In genomic region chr3:150995510-150995909, GRCh38 we compare ENCODE assay signal across 43 cellular contexts. TPM values are rescaled to one million over a fixed set of nuclear protein-coding genes. Genes with fewer than 3 reads are reported as not detected.
"Had no signal": no experiment of that assay in that cellular context is flagged by ENCODE, and none has a peak within 500 bp of the region (broad histone marks: within the 10 kb centered on the region; RNA-seq: fewer than 3 reads in every experiment).

No MANE protein-coding gene starts in this region.

- H3K9me3 Mint-ChIP-seq: activated naive CD4-positive, alpha-beta T cell treated with anti-CD3 and anti-CD28 coated beads for 36 hours; activated naive CD4-positive, alpha-beta T cell treated with anti-CD3 and anti-CD28 coated beads, Interleukin-2, amount 10 ng/mL, durations not matched to agents 7 days and 5 days; activated naive CD8-positive, alpha-beta T cell treated with anti-CD3 and anti-CD28 coated beads, Interleukin-2, amount 50 U/mL, for 24 hours; activated T-cell treated with anti-CD3 and anti-CD28 coated beads, Interleukin-2, amount 50 U/mL, for 24 hours; activated T-cell treated with anti-CD3 and anti-CD28 coated beads, Interleukin-2, amount 50 U/mL, for 4 hours; activated T-helper 1 cell treated with anti-CD3 and anti-CD28 coated beads, Interleukin-12 subunit alpha, Interleukin-12 subunit beta, Interleukin-2, Interleukin-4 antibody, amounts not matched to agents 30 ng/mL and 10 ng/mL and 1 ng/mL, durations not matched to agents 14 hours and 24 hours and 36 hours; activated T-helper 2 cell treated with anti-CD3 and anti-CD28 coated beads, Interferon-gamma antibody, Interleukin-2, Interleukin-4, amounts not matched to agents 10 μg/mL and 5 μg/mL and 100 μg/mL, durations not matched to agents 14 hours and 24 hours and 36 hours; central memory CD8-positive, alpha-beta T cell had no signal

- FAIRE-seq: astrocyte, bronchial epithelial cell had no signal

- H3K27me3 ChIP-seq: adrenal gland, ascending aorta, body of pancreas, breast epithelium, cardiac muscle cell had no signal

- H3K4me1 ChIP-seq: adrenal gland, ascending aorta, body of pancreas, breast epithelium had no signal

- H3K9me3 ChIP-seq: adrenal gland, ascending aorta, body of pancreas, breast epithelium had no signal

- ATAC-seq: activated naive CD4-positive, alpha-beta T cell treated with anti-CD3 and anti-CD28 coated beads, Interleukin-2, amount 50 U/mL, for 72 hours; activated naive CD8-positive, alpha-beta T cell treated with anti-CD3 and anti-CD28 coated beads, Interleukin-2, amount 50 U/mL, for 24 hours; activated T-cell treated with anti-CD3 and anti-CD28 coated beads, Interleukin-2, amount 50 U/mL, for 4 hours; activated T-cell treated with anti-CD3 and anti-CD28 coated beads, Interleukin-2, amount 50 U/mL, for 72 hours; activated T-helper 17 cell treated with anti-CD3 and anti-CD28 coated beads, Interleukin-2, amount 50 U/mL, for 72 hours; body of pancreas had no signal

- H3K36me3 Mint-ChIP-seq: activated naive CD4-positive, alpha-beta T cell treated with anti-CD3 and anti-CD28 coated beads, Interleukin-2, amount 10 ng/mL, durations not matched to agents 7 days and 5 days; activated naive CD4-positive, alpha-beta T cell treated with anti-CD3 and anti-CD28 coated beads, Interleukin-2, amount 50 U/mL, for 24 hours; activated naive CD4-positive, alpha-beta T cell treated with anti-CD3 and anti-CD28 coated beads, Interleukin-2, amount 50 U/mL, for 72 hours; activated naive CD8-positive, alpha-beta T cell; activated naive CD8-positive, alpha-beta T cell treated with anti-CD3 and anti-CD28 coated beads for 36 hours; activated naive CD8-positive, alpha-beta T cell treated with anti-CD3 and anti-CD28 coated beads, Interleukin-2, amount 10 ng/mL, durations not matched to agents 7 days and 5 days; brain had no signal

- DNase-seq: activated effector memory CD4-positive, alpha-beta T cell treated with anti-CD3 and anti-CD28 coated beads, Interleukin-2, amount 50 U/mL, for 16 hours; activated effector memory CD4-positive, alpha-beta T cell treated with Interleukin-2 at 50 U/mL for 16 hours; activated gamma-delta T cell; activated gamma-delta T cell treated with Interleukin-2 at 50 U/mL for 16 hours; activated naive CD4-positive, alpha-beta T cell; activated naive CD4-positive, alpha-beta T cell treated with anti-CD3 and anti-CD28 coated beads for 36 hours; activated naive CD4-positive, alpha-beta T cell treated with anti-CD3 and anti-CD28 coated beads, Interleukin-2, amount 10 ng/mL, durations not matched to agents 7 days and 5 days; activated naive CD4-positive, alpha-beta T cell treated with anti-CD3 and anti-CD28 coated beads, Interleukin-2, amount 50 U/mL, for 16 hours; activated naive CD4-positive, alpha-beta T cell treated with Interleukin-2 at 50 U/mL for 16 hours; activated naive CD8-positive, alpha-beta T cell treated with anti-CD3 and anti-CD28 coated beads for 36 hours; activated naive CD8-positive, alpha-beta T cell treated with anti-CD3 and anti-CD28 coated beads, Interleukin-2, amount 10 ng/mL, durations not matched to agents 7 days and 5 days; activated naive CD8-positive, alpha-beta T cell treated with anti-CD3 and anti-CD28 coated beads, Interleukin-2, amount 50 U/mL, for 24 hours; activated T-cell treated with anti-CD3 and anti-CD28 coated beads, Interleukin-2, amount 50 U/mL, for 1 hour; activated T-cell treated with anti-CD3 and anti-CD28 coated beads, Interleukin-2, amount 50 U/mL, for 24 hours; activated T-cell treated with anti-CD3 and anti-CD28 coated beads, Interleukin-2, amount 50 U/mL, for 4 hours; activated T-cell treated with anti-CD3 and anti-CD28 coated beads, Interleukin-2, amount 50 U/mL, for 48 hours; activated T-cell treated with anti-CD3 and anti-CD28 coated beads, Interleukin-2, amount 50 U/mL, for 72 hours; amniotic stem cell; anterior cingulate cortex; aorta; body of pancreas; brain microvascular endothelial cell; caudate nucleus; central memory CD4-positive, alpha-beta T cell; cerebellar nuclear complex had no signal

- H3K36me3 ChIP-seq: adrenal gland, ascending aorta, brain microvascular endothelial cell, breast epithelium, cardiac muscle cell had no signal

- H3K4me3 ChIP-seq: adrenal gland, ascending aorta, body of pancreas, breast epithelium, cardiac muscle cell had no signal

- H3K4me1 Mint-ChIP-seq: activated naive CD4-positive, alpha-beta T cell treated with anti-CD3 and anti-CD28 coated beads, Interleukin-2, amount 50 U/mL, for 24 hours; activated naive CD8-positive, alpha-beta T cell treated with anti-CD3 and anti-CD28 coated beads for 36 hours; activated T-helper 17 cell treated with anti-CD3 and anti-CD28 coated beads, Interleukin-2, amount 50 U/mL, for 72 hours; brain; central memory CD8-positive, alpha-beta T cell had no signal

- H3K4me3 Mint-ChIP-seq: activated naive CD4-positive, alpha-beta T cell treated with anti-CD3 and anti-CD28 coated beads for 36 hours; activated naive CD4-positive, alpha-beta T cell treated with anti-CD3 and anti-CD28 coated beads, Interleukin-2, amount 10 ng/mL, durations not matched to agents 7 days and 5 days; activated naive CD4-positive, alpha-beta T cell treated with anti-CD3 and anti-CD28 coated beads, Interleukin-2, amount 50 U/mL, for 24 hours; activated naive CD8-positive, alpha-beta T cell; activated naive CD8-positive, alpha-beta T cell treated with anti-CD3 and anti-CD28 coated beads for 36 hours; activated naive CD8-positive, alpha-beta T cell treated with anti-CD3 and anti-CD28 coated beads, Interleukin-2, amount 10 ng/mL, durations not matched to agents 7 days and 5 days; activated naive CD8-positive, alpha-beta T cell treated with anti-CD3 and anti-CD28 coated beads, Interleukin-2, amount 50 U/mL, for 24 hours; activated T-cell treated with anti-CD3 and anti-CD28 coated beads, Interleukin-2, amount 50 U/mL, for 24 hours; activated T-cell treated with anti-CD3 and anti-CD28 coated beads, Interleukin-2, amount 50 U/mL, for 4 hours; activated T-cell treated with anti-CD3 and anti-CD28 coated beads, Interleukin-2, amount 50 U/mL, for 72 hours; activated T-helper 1 cell treated with anti-CD3 and anti-CD28 coated beads, Interleukin-12 subunit alpha, Interleukin-12 subunit beta, Interleukin-2, Interleukin-4 antibody, amounts not matched to agents 30 ng/mL and 10 ng/mL and 1 ng/mL, durations not matched to agents 14 hours and 24 hours and 36 hours; activated T-helper 17 cell treated with anti-CD3 and anti-CD28 coated beads, Interleukin-2, amount 50 U/mL, for 72 hours; brain; central memory CD8-positive, alpha-beta T cell had no signal

- H3K27ac Mint-ChIP-seq: activated naive CD4-positive, alpha-beta T cell treated with anti-CD3 and anti-CD28 coated beads for 36 hours; activated naive CD4-positive, alpha-beta T cell treated with anti-CD3 and anti-CD28 coated beads, Interleukin-2, amount 10 ng/mL, durations not matched to agents 7 days and 5 days; activated naive CD4-positive, alpha-beta T cell treated with anti-CD3 and anti-CD28 coated beads, Interleukin-2, amount 50 U/mL, for 24 hours; activated naive CD4-positive, alpha-beta T cell treated with anti-CD3 and anti-CD28 coated beads, Interleukin-2, amount 50 U/mL, for 72 hours; activated naive CD8-positive, alpha-beta T cell; activated naive CD8-positive, alpha-beta T cell treated with anti-CD3 and anti-CD28 coated beads for 36 hours; activated naive CD8-positive, alpha-beta T cell treated with anti-CD3 and anti-CD28 coated beads, Interleukin-2, amount 10 ng/mL, durations not matched to agents 7 days and 5 days; activated naive CD8-positive, alpha-beta T cell treated with anti-CD3 and anti-CD28 coated beads, Interleukin-2, amount 50 U/mL, for 24 hours; activated T-cell treated with anti-CD3 and anti-CD28 coated beads, Interleukin-2, amount 50 U/mL, for 24 hours; activated T-cell treated with anti-CD3 and anti-CD28 coated beads, Interleukin-2, amount 50 U/mL, for 72 hours; activated T-helper 1 cell treated with anti-CD3 and anti-CD28 coated beads, Interleukin-12 subunit alpha, Interleukin-12 subunit beta, Interleukin-2, Interleukin-4 antibody, amounts not matched to agents 30 ng/mL and 10 ng/mL and 1 ng/mL, durations not matched to agents 14 hours and 24 hours and 36 hours; activated T-helper 17 cell treated with anti-CD3 and anti-CD28 coated beads, Interleukin-2, amount 50 U/mL, for 72 hours; activated T-helper 2 cell treated with anti-CD3 and anti-CD28 coated beads, Interferon-gamma antibody, Interleukin-2, Interleukin-4, amounts not matched to agents 10 μg/mL and 5 μg/mL and 100 μg/mL, durations not matched to agents 14 hours and 24 hours and 36 hours; brain had no signal

- H3K27ac ChIP-seq: adrenal gland, ascending aorta, body of pancreas, brain microvascular endothelial cell, breast epithelium, cardiac muscle cell had no signal

RNA-seq across cellular contexts. Expression of gene CLRN1, which starts 23.0 kb away (rescaled TPM):
- total RNA-seq: activated naive CD4-positive, alpha-beta T cell treated with anti-CD3 and anti-CD28 coated beads for 36 hours; activated naive CD4-positive, alpha-beta T cell treated with anti-CD3 and anti-CD28 coated beads, Interleukin-2, amount 50 U/mL, for 72 hours; activated naive CD8-positive, alpha-beta T cell treated with anti-CD3 and anti-CD28 coated beads for 36 hours; activated naive CD8-positive, alpha-beta T cell treated with anti-CD3 and anti-CD28 coated beads, Interleukin-2, amount 10 ng/mL, durations not matched to agents 7 days and 5 days; activated T-cell treated with anti-CD3 and anti-CD28 coated beads, Interleukin-2, amount 50 U/mL, for 4 hours; activated T-cell treated with anti-CD3 and anti-CD28 coated beads, Interleukin-2, amount 50 U/mL, for 72 hours; activated T-helper 1 cell treated with anti-CD3 and anti-CD28 coated beads, Interleukin-12 subunit alpha, Interleukin-12 subunit beta, Interleukin-2, Interleukin-4 antibody, amounts not matched to agents 30 ng/mL and 10 ng/mL and 1 ng/mL, durations not matched to agents 14 hours and 24 hours and 36 hours; activated T-helper 17 cell treated with anti-CD3 and anti-CD28 coated beads, Interleukin-2, amount 50 U/mL, for 72 hours; activated T-helper 2 cell treated with anti-CD3 and anti-CD28 coated beads, Interferon-gamma antibody, Interleukin-2, Interleukin-4, amounts not matched to agents 10 μg/mL and 5 μg/mL and 100 μg/mL, durations not matched to agents 14 hours and 24 hours and 36 hours; aorta; ascending aorta; astrocyte; body of pancreas; breast epithelium; bronchial epithelial cell; cardiac muscle cell; cardiac septum; cerebellum; chondrocyte had no signal
- polyA plus RNA-seq: adipose tissue, aorta, cardiac muscle cell had no signal
